8 cellular contexts compared by ENCODE assay signal in the genomic region with DNA sequence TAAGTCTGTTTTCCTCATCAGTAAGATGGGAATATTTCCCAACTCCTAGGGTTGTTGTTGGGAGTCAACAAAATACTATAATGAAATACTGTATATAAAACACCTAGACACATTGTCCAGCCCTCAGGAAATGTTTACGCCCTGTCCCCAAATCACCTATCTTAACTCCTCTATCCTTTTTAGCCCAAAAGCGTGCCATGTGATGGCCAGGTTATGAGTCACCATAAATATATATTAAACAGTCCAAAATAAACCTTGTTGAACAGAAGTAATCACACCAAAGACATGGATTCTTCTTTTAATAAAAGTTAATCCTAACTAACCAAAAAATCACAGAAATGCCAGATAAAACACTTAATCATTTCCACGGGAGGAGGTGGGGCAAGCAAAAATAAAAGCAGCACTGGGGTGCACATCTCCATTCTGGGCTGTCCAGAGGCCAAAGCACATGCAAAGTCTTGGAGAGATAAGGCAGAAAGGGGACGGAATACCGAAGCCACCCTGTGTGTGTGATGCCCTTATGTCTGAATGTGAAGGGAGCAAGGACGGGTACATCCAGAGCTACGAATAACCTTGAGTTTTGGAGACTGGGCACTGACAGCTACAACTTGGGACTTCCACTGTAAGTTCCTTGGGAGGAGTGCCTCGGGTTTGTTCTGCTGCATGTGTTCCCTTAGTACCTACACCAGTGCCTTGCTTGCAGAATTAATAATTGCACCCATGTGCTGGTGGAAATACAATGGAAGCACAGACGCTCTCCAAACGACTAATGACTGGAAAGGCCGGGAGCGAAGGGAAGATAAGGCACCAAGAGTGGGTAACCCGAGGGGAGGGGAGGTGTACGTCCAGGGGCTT. TPM values are rescaled to one million over a fixed set of nuclear protein-coding genes. Genes with fewer than 3 reads are reported as not detected.
DNase-seq lines count a peak whose midpoint lies in the region; ATAC-seq, FAIRE-seq and TF ChIP-seq lines count a peak whose summit lies in the region.

No MANE protein-coding gene starts in this region.

- POLR2A ChIA-PET in OCI-LY7 (lab: Charles Lee): interaction anchor here (2.0 kb wide), 1 partner anchor 20 kb away, joined by 5 read pairs; no protein-coding TSS in a partner anchor

- H3K4me2 ChIP-seq in OCI-LY7 (ENCODE audit: low read length): peak overlapping the region; percentile 100

- WGBS in pancreas, 2 donors: 5 to 6% methylated on average over 14 of the region's 14 CpGs

- H3K4me1 ChIP-seq in OCI-LY7 (ENCODE audit: insufficient read depth, low read length, poor library complexity, severe bottlenecking): peaks cover 38% of the 10 kb centered on the region
- peaks cover 32 to 50% (median 44%) of the 10 kb centered on the region in 3 donors for H3K4me1 ChIP-seq in pancreas

- CTCF ChIA-PET in OCI-LY7 (lab: Charles Lee; ENCODE audit: unreplicated experiment): no interaction called here

- H4K20me1 ChIP-seq in OCI-LY7 (ENCODE audit: insufficient read depth, low read length): peaks cover 28% of the 10 kb centered on the region

- intact Hi-C loops in OCI-LY7 (cut with micrococcal nuclease; ENCODE audit: unreplicated experiment): loop anchor here (5.0 kb wide), 3 partner anchors 37 to 1037 kb away; a partner anchor contains a TSS
- intact Hi-C loops in pancreas (cut with DNase I): no loop called here

- H3K4me3 ChIP-seq in OCI-LY7 (ENCODE audit: low read depth, low read length, poor library complexity, severe bottlenecking): peak overlapping the region; percentile 98
- peak overlapping the region; percentile 53 to 85 (median 78) for H3K4me3 ChIP-seq in pancreas

- no peak overlapping the region for H2AFZ ChIP-seq in OCI-LY7 (ENCODE audit: low read length)

- ATAC-seq in pancreas: no peak
- ATAC-seq in HG03175 (IDR thresholded peaks at IDR 0.05; ENCODE audit: unreplicated experiment): no peak

- no TSS peak for BruUV-seq in OCI-LY7 (replicated peaks; lab: Mats Ljungman, UMichigan)

- H3K79me2 ChIP-seq in OCI-LY7 (ENCODE audit: insufficient read depth, low read depth, low read length): peaks cover 42% of the 10 kb centered on the region

- H3K9me2 ChIP-seq in OCI-LY7 (ENCODE audit: insufficient read depth, low read length): no peaks in the 10 kb centered on the region

- no peak for FAIRE-seq in pancreas (lab: Jason Lieb, UNC)

- TF ChIP-seq CTCF in OCI-LY7 (conservative IDR thresholded peaks at IDR 0.05; ENCODE audit: low read length) (no peak), pancreas (IDR thresholded peaks at IDR 0.05) (no peak)

- no peaks in the 10 kb centered on the region for H3K27me3 ChIP-seq in pancreas

- DNase-seq in EH (ENCODE audit: low read depth) (peak; percentile 10), OCI-LY7 (ENCODE audit: low spot score) (peak; percentile 8), epithelial cell of prostate (ENCODE audit: low read depth, low spot score) (no peak), pancreas (peak in 1 of 6 donors; percentile 17), NCI-H2227 (lab: John Stamatoyannopoulos, UW; ENCODE audit: unreplicated experiment) (no peak), occipital lobe (lab: John Stamatoyannopoulos, UW) (no peak)
- DNase-seq in activated effector memory CD4-positive, alpha-beta T cell treated with Interleukin-2 at 50 U/mL for 16 hours: no peak

- H3K27ac ChIP-seq in OCI-LY7 (ENCODE audit: low read depth, low read length, poor library complexity, severe bottlenecking) (peak overlapping the region; percentile 36), epithelial cell of prostate (peak overlapping the region; percentile 93), pancreas (peak overlapping the region; percentile 87 to 96 (median 95))

- H3K36me3 ChIP-seq in OCI-LY7 (ENCODE audit: insufficient read depth, low read length) (peaks cover 39% of the 10 kb centered on the region), pancreas (peaks cover 0 to 8% (median 1%) of the 10 kb centered on the region in 3 donors)

- no peaks in the 10 kb centered on the region for H3K9me3 ChIP-seq in OCI-LY7 (ENCODE audit: low read length)
- H3K9me3 ChIP-seq in pancreas: no peaks in the 10 kb centered on the region

RNA-seq across cellular contexts. Expression of a gene that starts 1.1 kb away (rescaled TPM):
- total RNA-seq in OCI-LY7 (2014; rRNA removed; shearing (Covaris generic)): 16.9 and 19.2 TPM in 2 replicates
- 44.6 and 44.7 TPM in 2 replicates for total RNA-seq in OCI-LY7 (2022)
- total RNA-seq in pancreas: 10 to 100 TPM; 32.8 to 39.7 (median 35.8) TPM
- polyA plus RNA-seq in pancreas: 10 to 100 TPM; 12.4 to 23.5 TPM
- 30.6 TPM for total RNA-seq in occipital lobe

RNA-seq across cellular contexts. Expression of a gene that starts 54.3 kb away (rescaled TPM):
- total RNA-seq in OCI-LY7 (2014; rRNA removed; shearing (Covaris generic)): 14.7 and 15.2 TPM in 2 replicates
- total RNA-seq in OCI-LY7 (2022) (46.3 TPM in 2 replicates), pancreas (10 to 100 TPM in 2 of 6 donors, 1 to 10 TPM in 4; 6.5 to 12.9 (median 8.1) TPM), occipital lobe (3.7 TPM)
- 1 to 10 TPM; 4.5 to 6.8 TPM for polyA plus RNA-seq in pancreas

Comparison
In these comparisons a context has a peak if more than half of its experiments do, and no peak if none do; other contexts are left out.
1. DNase-seq: peak in EH (single experiment) and OCI-LY7 (single experiment); none in epithelial cell of prostate (single experiment), activated effector memory CD4-positive, alpha-beta T cell treated with Interleukin-2 at 50 U/mL for 16 hours (single experiment), NCI-H2227 (single experiment) and occipital lobe (single experiment).
2. H3K27ac ChIP-seq: peak in every context shown above with its lines; median percentile 95 in pancreas; 93 in epithelial cell of prostate; 36 in OCI-LY7.